In the genomic region with DNA sequence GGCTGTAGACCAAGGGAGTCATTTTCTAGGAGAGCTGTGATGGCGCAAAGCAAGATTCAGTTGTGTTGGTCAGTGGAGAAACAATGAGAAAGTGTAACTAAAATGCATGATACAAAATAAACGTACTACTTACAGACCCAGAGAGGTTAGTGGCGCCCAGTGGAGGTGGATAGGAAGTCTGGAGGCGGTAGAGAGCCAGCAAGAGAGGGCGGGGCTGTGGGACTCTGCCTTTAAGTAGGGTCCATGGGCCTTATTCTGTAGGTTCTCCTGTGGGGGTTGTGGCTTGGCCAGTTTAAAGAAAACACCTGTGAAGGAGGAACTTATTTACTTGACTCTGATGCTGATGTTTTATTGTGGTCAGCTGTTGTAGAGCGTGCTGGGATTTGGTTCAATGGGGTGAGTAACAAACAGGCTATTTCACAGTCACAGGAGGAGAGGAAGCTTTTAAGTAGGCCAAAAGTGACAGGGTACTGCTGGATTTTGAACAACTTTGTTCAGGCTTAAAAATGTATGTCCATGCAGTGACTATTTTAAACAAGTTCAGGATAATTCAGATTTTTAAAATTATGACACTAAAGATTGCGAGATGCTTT, we compare ENCODE assay signal across 1 cellular context.
TF ChIP-seq lines count a peak whose summit lies in the region.

No MANE protein-coding gene starts in this region.

TF ChIP-seq in GM12878, 131 proteins besides CTCF, POLR2A, EP300 and RAD21 (continued from another document):
- TF ChIP-seq, protein P1, sequence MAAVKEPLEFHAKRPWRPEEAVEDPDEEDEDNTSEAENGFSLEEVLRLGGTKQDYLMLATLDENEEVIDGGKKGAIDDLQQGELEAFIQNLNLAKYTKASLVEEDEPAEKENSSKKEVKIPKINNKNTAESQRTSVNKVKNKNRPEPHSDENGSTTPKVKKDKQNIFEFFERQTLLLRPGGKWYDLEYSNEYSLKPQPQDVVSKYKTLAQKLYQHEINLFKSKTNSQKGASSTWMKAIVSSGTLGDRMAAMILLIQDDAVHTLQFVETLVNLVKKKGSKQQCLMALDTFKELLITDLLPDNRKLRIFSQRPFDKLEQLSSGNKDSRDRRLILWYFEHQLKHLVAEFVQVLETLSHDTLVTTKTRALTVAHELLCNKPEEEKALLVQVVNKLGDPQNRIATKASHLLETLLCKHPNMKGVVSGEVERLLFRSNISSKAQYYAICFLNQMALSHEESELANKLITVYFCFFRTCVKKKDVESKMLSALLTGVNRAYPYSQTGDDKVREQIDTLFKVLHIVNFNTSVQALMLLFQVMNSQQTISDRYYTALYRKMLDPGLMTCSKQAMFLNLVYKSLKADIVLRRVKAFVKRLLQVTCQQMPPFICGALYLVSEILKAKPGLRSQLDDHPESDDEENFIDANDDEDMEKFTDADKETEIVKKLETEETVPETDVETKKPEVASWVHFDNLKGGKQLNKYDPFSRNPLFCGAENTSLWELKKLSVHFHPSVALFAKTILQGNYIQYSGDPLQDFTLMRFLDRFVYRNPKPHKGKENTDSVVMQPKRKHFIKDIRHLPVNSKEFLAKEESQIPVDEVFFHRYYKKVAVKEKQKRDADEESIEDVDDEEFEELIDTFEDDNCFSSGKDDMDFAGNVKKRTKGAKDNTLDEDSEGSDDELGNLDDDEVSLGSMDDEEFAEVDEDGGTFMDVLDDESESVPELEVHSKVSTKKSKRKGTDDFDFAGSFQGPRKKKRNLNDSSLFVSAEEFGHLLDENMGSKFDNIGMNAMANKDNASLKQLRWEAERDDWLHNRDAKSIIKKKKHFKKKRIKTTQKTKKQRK (IDR thresholded peaks at IDR 0.05; ENCODE audit: low read depth, low read length): no peak
- TF ChIP-seq YY1 (IDR thresholded peaks at IDR 0.05; ENCODE audit: low read depth, low read length): no peak
- TF ChIP-seq, protein P2, sequence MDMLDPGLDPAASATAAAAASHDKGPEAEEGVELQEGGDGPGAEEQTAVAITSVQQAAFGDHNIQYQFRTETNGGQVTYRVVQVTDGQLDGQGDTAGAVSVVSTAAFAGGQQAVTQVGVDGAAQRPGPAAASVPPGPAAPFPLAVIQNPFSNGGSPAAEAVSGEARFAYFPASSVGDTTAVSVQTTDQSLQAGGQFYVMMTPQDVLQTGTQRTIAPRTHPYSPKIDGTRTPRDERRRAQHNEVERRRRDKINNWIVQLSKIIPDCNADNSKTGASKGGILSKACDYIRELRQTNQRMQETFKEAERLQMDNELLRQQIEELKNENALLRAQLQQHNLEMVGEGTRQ (IDR thresholded peaks at IDR 0.05; ENCODE audit: borderline replicate concordance, low read depth, low read length): no peak
